8 cellular contexts compared by ENCODE assay signal in the genomic region with DNA sequence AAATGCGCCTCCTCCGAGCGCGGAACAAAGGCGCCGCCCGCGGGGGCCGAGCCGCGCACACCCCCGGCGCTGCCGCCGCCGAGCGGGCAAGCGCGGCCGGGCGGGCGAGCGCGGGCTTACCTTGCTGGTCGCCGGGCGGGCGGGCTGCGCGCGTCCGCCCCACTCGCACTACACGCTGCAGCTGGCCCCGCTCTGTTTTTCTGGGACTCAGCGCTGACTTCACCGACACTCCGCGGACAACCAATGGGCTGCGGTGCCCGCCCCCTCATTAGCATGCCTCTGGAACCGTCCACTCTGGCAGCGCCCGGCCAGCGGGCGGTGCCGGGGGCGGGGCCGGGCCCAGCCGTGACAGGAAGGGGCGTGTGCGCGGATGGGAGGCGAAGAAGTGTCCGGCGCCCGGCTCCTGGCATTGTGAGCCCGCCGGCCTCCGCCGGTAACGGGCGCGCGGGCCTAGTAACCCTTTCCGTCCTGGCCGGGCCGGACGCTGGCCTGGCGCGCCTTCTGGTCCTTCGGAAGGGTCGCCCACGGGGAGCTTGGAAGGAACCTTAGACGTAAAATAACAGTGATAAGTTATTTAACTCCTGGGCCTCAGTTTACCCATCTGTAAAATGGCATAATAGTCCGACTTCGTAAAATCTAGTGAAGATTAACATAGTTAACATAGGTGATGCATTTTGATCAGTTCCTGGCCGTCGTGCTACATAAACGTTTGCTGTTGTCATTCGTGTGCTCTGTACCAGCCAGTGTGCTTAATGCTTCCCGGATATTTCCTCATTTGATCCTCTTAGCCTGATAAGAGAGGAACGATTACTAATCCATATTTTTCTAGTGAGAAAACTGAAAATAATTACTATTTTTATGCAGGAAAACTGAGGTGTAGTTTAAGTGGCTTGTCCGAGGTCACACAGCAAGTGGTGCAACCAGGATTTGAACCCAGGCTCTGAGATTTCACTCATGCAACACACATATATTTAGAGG. TPM values are rescaled to one million over a fixed set of nuclear protein-coding genes. Genes with fewer than 3 reads are reported as not detected.
DNase-seq lines count a peak whose midpoint lies in the region; ATAC-seq and TF ChIP-seq lines count a peak whose summit lies in the region.

A gene (minus strand): TSS at position 172 of the 978 bp plus-strand sequence. CDS start 120,236 bp downstream, outside the sequence.

- H2AFZ ChIP-seq in OCI-LY3 (ENCODE audit: low read depth, low read length) = peak within 1 kb of the TSS; percentile 74

- H3K27ac ChIP-seq in OCI-LY3 (ENCODE audit: low read length) = no peak within 1 kb of the TSS

- peak within 1 kb of the TSS; percentile 95 for H3K4me2 ChIP-seq in OCI-LY3 (ENCODE audit: low read length)

- DNase-seq in D341Med (ENCODE audit: low spot score) (peak; percentile 93), HuH-7.5 (ENCODE audit: low spot score) (peak; percentile 96), activated T-cell treated with anti-CD3 and anti-CD28 coated beads for 4 hours (peak; percentile 58), epithelial cell of esophagus (ENCODE audit: low read depth) (peak; percentile 98)
- peak; percentile 67 to 72 for DNase-seq in stimulated activated CD8-positive, alpha-beta memory T cell treated with anti-CD3 and anti-CD28 coated beads, Interleukin-2, amount 100 ng/mL, for 1 hour (ENCODE audit: low read depth in 2 of 2)

- H4K20me1 ChIP-seq in OCI-LY3 (ENCODE audit: insufficient read depth, low read length) = no peaks in the 10 kb centered on the region

- no peaks in the 10 kb centered on the region for H3K79me2 ChIP-seq in OCI-LY3 (ENCODE audit: low read length)

- H3K4me1 ChIP-seq in OCI-LY3 (ENCODE audit: low read length) = 0 out of 2 replicates have a peak, but pooled peaks cover 7% of the 10 kb centered on the region
- peaks cover 11% of the 10 kb centered on the region for H3K4me1 ChIP-seq in mononuclear cell (ENCODE audit: insufficient read depth, low read length)

- peak within 1 kb of the TSS; percentile 60 for H3K9ac ChIP-seq in OCI-LY3 (ENCODE audit: low read length)

- no peaks in the 10 kb centered on the region for H3K9me3 ChIP-seq in OCI-LY3 (ENCODE audit: insufficient read depth, low read length)
- no peaks in the 10 kb centered on the region for H3K9me3 ChIP-seq in mononuclear cell (ENCODE audit: low read depth, low read length)

- peak; percentile 99 for ATAC-seq in GM21529 (IDR thresholded peaks at IDR 0.05; ENCODE audit: unreplicated experiment)

- no peaks in the 10 kb centered on the region for H3K36me3 ChIP-seq in OCI-LY3 (replicated peaks; ENCODE audit: low read depth, low read length)

- H3K4me3 ChIP-seq in OCI-LY3 (ENCODE audit: low read length) = peak within 1 kb of the TSS; percentile 94
- H3K4me3 ChIP-seq in epithelial cell of esophagus (ENCODE audit: low read length) = peak within 1 kb of the TSS; percentile 69
- peak within 1 kb of the TSS; percentile 81 for H3K4me3 ChIP-seq in mononuclear cell (ENCODE audit: low read length)

- TF ChIP-seq CTCF in OCI-LY3 (IDR thresholded peaks at IDR 0.05; ENCODE audit: low read depth, low read length) (no peak), epithelial cell of esophagus (IDR thresholded peaks at IDR 0.05; ENCODE audit: insufficient read depth, low read depth, low read length, missing control alignments) (no peak)

- 0 out of 2 replicates have a peak, but pooled peaks cover 10% of the 10 kb centered on the region for H3K27me3 ChIP-seq in OCI-LY3 (ENCODE audit: low read depth, low read length)
- peaks cover 17% of the 10 kb centered on the region for H3K27me3 ChIP-seq in mononuclear cell (ENCODE audit: insufficient read depth, low read length)

RNA-seq across cellular contexts. Expression of the gene that starts here (rescaled TPM):
- total RNA-seq in mononuclear cell = 5.2 TPM
